In the genomic region with DNA sequence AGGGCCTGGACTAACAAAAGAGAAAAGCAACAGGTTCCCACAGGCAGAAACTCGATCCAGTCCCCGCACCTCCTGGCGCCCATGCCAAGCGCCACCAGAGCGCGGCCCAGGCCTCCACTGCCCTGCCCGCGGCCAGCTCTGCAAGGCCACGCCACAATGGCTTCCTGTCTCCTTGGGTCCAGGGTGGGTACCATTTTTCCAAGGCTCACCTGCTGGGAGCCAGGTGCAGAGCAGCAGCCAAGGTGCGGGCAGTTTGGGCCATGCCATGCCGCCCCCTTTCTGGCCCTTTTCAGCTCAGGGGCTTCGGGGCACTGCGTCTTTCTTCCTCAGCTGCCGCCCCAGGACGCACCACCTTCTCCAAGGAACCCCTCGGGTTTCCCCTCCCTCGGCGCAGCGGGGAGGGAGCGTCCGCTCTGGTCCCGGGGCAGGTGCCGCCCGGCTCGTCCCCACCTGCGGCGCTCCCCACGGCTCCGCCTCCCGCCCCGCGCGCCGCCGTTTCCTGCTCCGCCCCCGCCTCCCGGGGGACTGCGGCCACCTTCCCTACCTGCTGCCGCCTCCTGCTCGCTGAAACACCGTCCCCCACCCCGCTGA, we compare ENCODE assay signal across 8 cellular contexts. TPM values are rescaled to one million over a fixed set of nuclear protein-coding genes. Genes with fewer than 3 reads are reported as not detected.
A peak's percentile ranks its signal among the peaks of the same experiment; 100 is the strongest.
DNase-seq lines count a peak whose midpoint lies in the region; ATAC-seq and TF ChIP-seq lines count a peak whose summit lies in the region.

ILDR1 (minus strand) TSS at position 437 of the 591 bp plus-strand sequence; CDS start at position 267, 170 bp downstream.

- 10% methylated on average over 40 of the region's 43 CpGs for WGBS in prostate gland
- WGBS in psoas muscle, 3 donors = 11 to 13% (median 12%) methylated on average over 40 to 43 of the region's 43 CpGs

- peak within 1 kb of the TSS; percentile 29 to 52 for H3K27ac ChIP-seq in prostate gland
- no peak within 1 kb of the TSS for H3K27ac ChIP-seq in psoas muscle
- H3K27ac ChIP-seq in caudate nucleus (ENCODE audit: low read depth, low read length) = no peak within 1 kb of the TSS

- H3K36me3 Mint-ChIP-seq in effector memory CD8-positive, alpha-beta T cell (ENCODE audit: insufficient read depth) = peaks cover 3% of the 10 kb centered on the region

- H3K4me1 ChIP-seq in prostate gland (replicated peaks) (no peaks in the 10 kb centered on the region), psoas muscle (no peaks in the 10 kb centered on the region)

- intact Hi-C loops in prostate gland (cut with DNase I) (no loop called here), psoas muscle (cut with DNase I) (no loop called here)

- TF ChIP-seq CTCF in prostate gland (IDR thresholded peaks at IDR 0.05) = peak in 1 of 4 experiments; percentile 13
- no peak for TF ChIP-seq CTCF in psoas muscle (IDR thresholded peaks at IDR 0.05)

- peaks cover 3 to 4% of the 10 kb centered on the region in 2 donors for H3K4me1 Mint-ChIP-seq in effector memory CD8-positive, alpha-beta T cell (ENCODE audit: low read depth in 2 of 2)

- TF ChIP-seq POLR2A in prostate gland (IDR thresholded peaks at IDR 0.05) = no peak

- H3K27ac Mint-ChIP-seq in effector memory CD8-positive, alpha-beta T cell = no peak within 1 kb of the TSS

- peak; percentile 14 for DNase-seq in DMS79 (lab: John Stamatoyannopoulos, UW)
- peak; percentile 87 for DNase-seq in NCI-H2196 (lab: John Stamatoyannopoulos, UW; ENCODE audit: unreplicated experiment)
- no peak for DNase-seq in effector memory CD8-positive, alpha-beta T cell
- peak; percentile 36 for DNase-seq in prostate gland (ENCODE audit: low spot score)
- no peak for DNase-seq in psoas muscle
- no peak for DNase-seq in caudate nucleus (lab: John Stamatoyannopoulos, UW)
- no peak for DNase-seq in GOT3 (lab: John Stamatoyannopoulos, UW)

- H3K9me3 ChIP-seq in prostate gland = no peaks in the 10 kb centered on the region
- H3K9me3 ChIP-seq in psoas muscle = no peaks in the 10 kb centered on the region

- no peaks in the 10 kb centered on the region for H3K36me3 ChIP-seq in prostate gland
- no peaks in the 10 kb centered on the region for H3K36me3 ChIP-seq in psoas muscle (ENCODE audit: insufficient read depth in 1 of 2, low read depth in 1 of 2)

- no peaks in the 10 kb centered on the region for H3K27me3 ChIP-seq in prostate gland (replicated peaks; ENCODE audit: insufficient read depth)
- H3K27me3 ChIP-seq in psoas muscle (ENCODE audit: insufficient read depth in 3 of 3, low read length in 2 of 3) = peaks cover 2 to 19% (median 8%) of the 10 kb centered on the region in 3 donors

- peak within 1 kb of the TSS; percentile 36 to 42 for H3K4me3 ChIP-seq in prostate gland
- H3K4me3 ChIP-seq in psoas muscle = no peak within 1 kb of the TSS

- peak within 1 kb of the TSS; percentile 73 to 80 for H3K4me3 Mint-ChIP-seq in effector memory CD8-positive, alpha-beta T cell

- H3K27me3 Mint-ChIP-seq in effector memory CD8-positive, alpha-beta T cell = peaks cover 13 to 49% of the 10 kb centered on the region in 2 donors

- H3K9me3 Mint-ChIP-seq in effector memory CD8-positive, alpha-beta T cell = no peaks in the 10 kb centered on the region

- ATAC-seq in GM21786 (IDR thresholded peaks at IDR 0.05; ENCODE audit: unreplicated experiment) (peak; percentile 51), psoas muscle (no peak)
- ATAC-seq in effector memory CD8-positive, alpha-beta T cell (replicated peaks) = peak; percentile 37

RNA-seq across cellular contexts. Expression of gene ILDR1, which starts in this region (rescaled TPM):
- total RNA-seq in prostate gland (1 to 10 TPM; 8.0 to 8.3 TPM), psoas muscle (not detected)
- not detected for polyA plus RNA-seq in psoas muscle

Comparison
In these comparisons a context has a peak if more than half of its experiments do, and no peak if none do; other contexts are left out.
1. RNA of gene ILDR1 (total RNA-seq): 8.0 to 8.3 TPM in prostate gland; not detected in psoas muscle; every median in the first group is over 4 times any median in the second.
2. DNase-seq: peak in DMS79 (single experiment), NCI-H2196 (single experiment) and prostate gland (single experiment); none in effector memory CD8-positive, alpha-beta T cell (0 of 3), psoas muscle (0 of 2), caudate nucleus (0 of 61) and GOT3 (single experiment).
3. ATAC-seq: peak in GM21786 (single experiment) and effector memory CD8-positive, alpha-beta T cell (single experiment); none in psoas muscle (0 of 4).
4. H3K27ac ChIP-seq: peak in prostate gland (2 of 2); none in psoas muscle (single experiment) and caudate nucleus (single experiment).